Comparison of ENCODE assay signal across 1 cellular context in genomic region chr16:56356276-56357241, GRCh38.
TF ChIP-seq lines count a peak whose summit lies in the region.

No MANE protein-coding gene starts in this region.

TF ChIP-seq in HepG2, 621 proteins besides CTCF, POLR2A, EP300 and RAD21 (continued from another document):
- peak; percentile 15; the same call in 1 of the 2 replicates for TF ChIP-seq ZNF503 (CRISPR knock-in tag; IDR thresholded peaks at IDR 0.05)
- TF ChIP-seq CREBL2 (CRISPR knock-in tag; IDR thresholded peaks at IDR 0.05; ENCODE audit: borderline replicate concordance), result 0 out of 2 replicates have a peak, but pooled peaks have one; percentile 71
- peak; percentile 74 for TF ChIP-seq KMT2B (CRISPR knock-in tag; IDR thresholded peaks at IDR 0.05)
- TF ChIP-seq ZNF782 (CRISPR knock-in tag; IDR thresholded peaks at IDR 0.05; ENCODE audit: borderline replicate concordance), result peak; percentile 66; the same call in 1 of the 2 replicates
- TF ChIP-seq ZNF788 (CRISPR knock-in tag; IDR thresholded peaks at IDR 0.05; ENCODE audit: borderline replicate concordance), result peak; percentile 44; the same call in 1 of the 2 replicates
- peak; percentile 85 for TF ChIP-seq SAP130 (CRISPR knock-in tag; IDR thresholded peaks at IDR 0.05; ENCODE audit: low read depth)
- TF ChIP-seq SNRNP70 (IDR thresholded peaks at IDR 0.05; ENCODE audit: low read depth, low read length), result no peak
- peak; percentile 62; the same call in 1 of the 2 replicates for TF ChIP-seq ZBTB25 (CRISPR knock-in tag; IDR thresholded peaks at IDR 0.05)
- TF ChIP-seq ZNF180 (CRISPR knock-in tag; IDR thresholded peaks at IDR 0.05; ENCODE audit: borderline replicate concordance, low read depth), result peak; percentile 96; the same call in 1 of the 2 replicates
- TF ChIP-seq IRF2 (CRISPR knock-in tag; IDR thresholded peaks at IDR 0.05), result peak; percentile 89
- TF ChIP-seq NCOA5 (CRISPR knock-in tag; IDR thresholded peaks at IDR 0.05), result no peak; the same call in 1 of the 2 replicates
- TF ChIP-seq U2AF1 (optimal IDR thresholded peaks at IDR 0.05; ENCODE audit: low read depth, low read length), result no peak
- TF ChIP-seq RXRA (CRISPR knock-in tag; IDR thresholded peaks at IDR 0.05), result peak; percentile 66
- TF ChIP-seq ZNF280B (CRISPR knock-in tag; IDR thresholded peaks at IDR 0.05; ENCODE audit: borderline replicate concordance), result peak; percentile 78; the same call in 1 of the 2 replicates
- TF ChIP-seq ZNF570 (CRISPR knock-in tag; IDR thresholded peaks at IDR 0.05; ENCODE audit: borderline replicate concordance), result no peak
- peak; percentile 32; the same call in 1 of the 2 replicates for TF ChIP-seq CSRNP1 (CRISPR knock-in tag; IDR thresholded peaks at IDR 0.05)
- TF ChIP-seq PREB (CRISPR knock-in tag; IDR thresholded peaks at IDR 0.05), result no peak
- no peak for TF ChIP-seq RERE (CRISPR knock-in tag; IDR thresholded peaks at IDR 0.05; ENCODE audit: low read depth)
- TF ChIP-seq MYPOP (CRISPR knock-in tag; IDR thresholded peaks at IDR 0.05), result peak; percentile 60; the same call in 1 of the 2 replicates
- TF ChIP-seq HOXD1 (CRISPR knock-in tag; IDR thresholded peaks at IDR 0.05), result no peak
- no peak for TF ChIP-seq ZFP37 (CRISPR knock-in tag; IDR thresholded peaks at IDR 0.05; ENCODE audit: borderline replicate concordance)
- TF ChIP-seq MAF1 (CRISPR knock-in tag; IDR thresholded peaks at IDR 0.05; ENCODE audit: borderline replicate concordance), result no peak
- TF ChIP-seq NONO (IDR thresholded peaks at IDR 0.05), result no peak
- TF ChIP-seq NONO (CRISPR knock-in tag; conservative IDR thresholded peaks at IDR 0.05), result peak; percentile 42; the same call in 1 of the 2 replicates
- peak; percentile 94 for TF ChIP-seq ERF (CRISPR knock-in tag; IDR thresholded peaks at IDR 0.05)
- TF ChIP-seq RFXANK (CRISPR knock-in tag; IDR thresholded peaks at IDR 0.05), result peak; percentile 31; the same call in 1 of the 2 replicates
- no peak for TF ChIP-seq HNF1A (IDR thresholded peaks at IDR 0.05; ENCODE audit: low read depth)
- TF ChIP-seq HNF1A (CRISPR knock-in tag; IDR thresholded peaks at IDR 0.05; ENCODE audit: borderline replicate concordance), result peak; percentile 36; the same call in 1 of the 2 replicates
- TF ChIP-seq NR2C2 (CRISPR knock-in tag; IDR thresholded peaks at IDR 0.05; ENCODE audit: borderline replicate concordance), result no peak
- TF ChIP-seq HIC2 (CRISPR knock-in tag; IDR thresholded peaks at IDR 0.05; ENCODE audit: low read depth), result peak; percentile 64
- TF ChIP-seq NCOR1 (IDR thresholded peaks at IDR 0.05; ENCODE audit: borderline replicate concordance, low read length), result no peak
